Comparison of ENCODE assay signal across 17 cellular contexts in genomic region chr1:29397256-29397590, GRCh38.
"Had no signal": no experiment of that assay in that cellular context is flagged by ENCODE, and none has a peak within 500 bp of the region (broad histone marks: within the 10 kb centered on the region; RNA-seq: fewer than 3 reads in every experiment).

No MANE protein-coding gene starts in this region.

- H3K27ac Mint-ChIP-seq: naive B cell had no signal

- H3K27ac ChIP-seq: dorsolateral prefrontal cortex, heart right ventricle, left ventricle myocardium inferior, sigmoid colon, stomach had no signal

- H3K36me3 ChIP-seq: heart right ventricle, left ventricle myocardium inferior, sigmoid colon, stomach had no signal

- ATAC-seq: heart right ventricle had no signal

- DNase-seq: cortex of kidney; effector memory CD4-positive, alpha-beta T cell; heart right ventricle; islet precursor cell; left ventricle myocardium inferior; mesenchymal stem cell; naive B cell; sigmoid colon; stimulated activated CD4-positive, alpha-beta T cell treated with anti-CD3 and anti-CD28 coated beads, Interleukin-2, amount 100 ng/mL, for 24 hours; stimulated activated CD4-positive, alpha-beta T cell treated with anti-CD3 and anti-CD28 coated beads, Interleukin-4, amount 100 ng/mL, for 4 hours; stimulated activated naive CD4-positive, alpha-beta T cell; stomach; trophoblast cell had no signal

- H3K4me3 Mint-ChIP-seq: naive B cell, nephron had no signal

- H3K4me1 ChIP-seq: left ventricle myocardium inferior, sigmoid colon, stomach had no signal

- H3K4me1 Mint-ChIP-seq: naive B cell had no signal

- H3K4me3 ChIP-seq: dorsolateral prefrontal cortex, heart right ventricle, left ventricle myocardium inferior, lung, sigmoid colon, skin epidermis, stomach had no signal

- H3K27me3 ChIP-seq: sigmoid colon had no signal

- H3K36me3 Mint-ChIP-seq: naive B cell had no signal
